13 cellular contexts compared by ENCODE assay signal in genomic region chr9:121707477-121708424, GRCh38. TPM values are rescaled to one million over a fixed set of nuclear protein-coding genes. Genes with fewer than 3 reads are reported as not detected.
DNase-seq lines count a peak whose midpoint lies in the region; ATAC-seq, FAIRE-seq and TF ChIP-seq lines count a peak whose summit lies in the region.
"Had no signal": no experiment of that assay in that cellular context is flagged by ENCODE, and none has a peak within 500 bp of the region (broad histone marks: within the 10 kb centered on the region; RNA-seq: fewer than 3 reads in every experiment).

No MANE protein-coding gene starts in this region.

- H3K36me3 Mint-ChIP-seq in osteocyte (ENCODE audit: unreplicated experiment): peaks cover 4% of the 10 kb centered on the region

- H2AFZ ChIP-seq in keratinocyte (ENCODE audit: control insufficient read depth, low read length): no peak overlapping the region

- H3K4me1 Mint-ChIP-seq in osteocyte (ENCODE audit: unreplicated experiment): no peaks in the 10 kb centered on the region

- H3K27me3 ChIP-seq in keratinocyte (ENCODE audit: control insufficient read depth, extremely low read depth, insufficient read depth, low read length): no peaks in the 10 kb centered on the region
- H3K27me3 ChIP-seq in ascending aorta: no peaks in the 10 kb centered on the region
- H3K27me3 ChIP-seq: heart right ventricle, tibial nerve had no signal

- H3K4me2 ChIP-seq in keratinocyte (ENCODE audit: control insufficient read depth, extremely low read depth, insufficient read depth, low read depth, low read length): no peak overlapping the region

- dilution Hi-C loops in keratinocyte (cut with MboI; ENCODE audit: extremely low pct_ligation_motif_present, low sequenced_read_pairs): no loop called here

- H3K27me3 Mint-ChIP-seq in osteocyte (ENCODE audit: unreplicated experiment): no peaks in the 10 kb centered on the region

- no peak for TF ChIP-seq CTCF in keratinocyte (optimal IDR thresholded peaks at IDR 0.05 in 1 of 3, IDR thresholded peaks at IDR 0.05 in 1 of 3, conservative IDR thresholded peaks at IDR 0.05 in 1 of 3; ENCODE audit: extremely low read depth in 1 of 3, insufficient read depth in 2 of 3, low read length in 3 of 3)
- TF ChIP-seq CTCF in ascending aorta (IDR thresholded peaks at IDR 0.05): no peak
- TF ChIP-seq CTCF in osteocyte (IDR thresholded peaks at IDR 0.05): no peak

- H3K4me3 Mint-ChIP-seq in osteocyte (ENCODE audit: unreplicated experiment): no peak overlapping the region

- H3K9me3 ChIP-seq in keratinocyte (ENCODE audit: control insufficient read depth, low read depth, low read length): no peaks in the 10 kb centered on the region
- no peaks in the 10 kb centered on the region for H3K9me3 ChIP-seq in ascending aorta
- H3K9me3 ChIP-seq: heart right ventricle, tibial nerve had no signal

- intact Hi-C loops in ascending aorta (cut with DNase I): no loop called here

- H4K20me1 ChIP-seq in keratinocyte (ENCODE audit: control insufficient read depth, extremely low read depth, insufficient read depth, low read length): peaks cover 29% of the 10 kb centered on the region

- H3K4me3 ChIP-seq in keratinocyte (ENCODE audit: control insufficient read depth in 2 of 3, extremely low read depth in 1 of 3, insufficient read depth in 2 of 3, low read depth in 1 of 3, low read length in 3 of 3) (no peak overlapping the region), ascending aorta (no peak overlapping the region)
- H3K4me3 ChIP-seq: heart right ventricle, tibial nerve had no signal

- H3K4me1 ChIP-seq in keratinocyte (ENCODE audit: control insufficient read depth, extremely low read depth, insufficient read depth, low read length) (peaks cover 39% of the 10 kb centered on the region), ascending aorta (peaks cover 0 to 4% of the 10 kb centered on the region in 2 donors)

- FAIRE-seq in keratinocyte (lab: Jason Lieb, UNC): peak; percentile 13
- no peak for FAIRE-seq in urothelium cell line (lab: Jason Lieb, UNC)

- H3K36me3 ChIP-seq in keratinocyte (ENCODE audit: control insufficient read depth in 2 of 2, extremely low read depth in 1 of 2, insufficient read depth in 2 of 2, low read length in 2 of 2) (peaks cover 4 to 11% of the 10 kb centered on the region in 2 experiments), ascending aorta (no peaks in the 10 kb centered on the region)
- H3K36me3 ChIP-seq: tibial nerve had no signal

- H3K9me1 ChIP-seq in keratinocyte (ENCODE audit: control insufficient read depth, extremely low read depth, insufficient read depth, low read length): peaks cover 7% of the 10 kb centered on the region

- no peak overlapping the region for H3K27ac Mint-ChIP-seq in osteocyte (ENCODE audit: unreplicated experiment)

- DNase-seq in keratinocyte (ENCODE audit: low read depth, low spot score) (no peak), ascending aorta (ENCODE audit: low spot score in 2 of 2) (no peak), osteocyte (ENCODE audit: extremely low spot score, unreplicated experiment) (no peak), Kasumi-1 (lab: John Stamatoyannopoulos, UW) (no peak), urothelium cell line (ENCODE audit: low spot score) (no peak)
- DNase-seq: activated effector memory CD4-positive, alpha-beta T cell treated with anti-CD3 and anti-CD28 coated beads, Interleukin-2, amount 50 U/mL, for 16 hours; H7 had no signal

- H3K9me3 Mint-ChIP-seq in osteocyte (ENCODE audit: unreplicated experiment): no peaks in the 10 kb centered on the region

- ATAC-seq in GM18858 (IDR thresholded peaks at IDR 0.05; ENCODE audit: unreplicated experiment): peak; percentile 87
- peak; percentile 95 for ATAC-seq in GM21528 (IDR thresholded peaks at IDR 0.05; ENCODE audit: low FRiP score, unreplicated experiment)
- peak; percentile 85 for ATAC-seq in HG03439 (IDR thresholded peaks at IDR 0.05; ENCODE audit: unreplicated experiment)
- ATAC-seq: heart right ventricle, right cardiac atrium had no signal

- H3K27ac ChIP-seq in keratinocyte (ENCODE audit: control insufficient read depth, insufficient read depth, low read length) (no peak overlapping the region), ascending aorta (no peak overlapping the region)
- H3K27ac ChIP-seq: tibial nerve had no signal

- peaks cover 100% of the 10 kb centered on the region for H3K79me2 ChIP-seq in keratinocyte (ENCODE audit: control insufficient read depth, insufficient read depth, low read length)

- no peak overlapping the region for H3K9ac ChIP-seq in keratinocyte (ENCODE audit: control insufficient read depth, extremely low read depth, insufficient read depth, low read length)

RNA-seq across cellular contexts. Expression of gene DAB2IP, which starts 56.3 kb away (rescaled TPM):
- 28.6 to 36.6 TPM (median 30.9 TPM) in 3 replicates for polyA plus RNA-seq in keratinocyte
- 15.5 TPM for polyA plus RNA-seq in keratinocyte (2011; ENCODE audit: low read depth)
- 21.9 and 32.2 TPM in 2 replicates for polyA plus RNA-seq in keratinocyte (2011; cell fraction: cytosol; rRNA removed)
- 49.2 and 60.4 TPM in 2 replicates for polyA plus RNA-seq in keratinocyte (2011; cell fraction: nucleus; rRNA removed)
- polyA plus RNA-seq in keratinocyte (2012; ENCODE audit: low replicate concordance): 17.8 and 33.8 TPM in 2 replicates
- polyA minus RNA-seq in keratinocyte: 86.8 to 140 TPM (median 108 TPM) in 3 replicates
- 62.5 TPM for polyA minus RNA-seq in keratinocyte (2011; cell fraction: cytosol; rRNA and poly(A)+ RNA removed)
- polyA minus RNA-seq in keratinocyte (2011; cell fraction: nucleus; rRNA and poly(A)+ RNA removed): 73.0 and 76.5 TPM in 2 replicates
- total RNA-seq in ascending aorta (71.6 TPM), osteocyte (43.6 and 47.9 TPM in 2 replicates)
